Comparison of ENCODE assay signal across 1 cellular context in genomic region chr15:71634820-71635219, GRCh38.
TF ChIP-seq lines count a peak whose summit lies in the region.

No MANE protein-coding gene starts in this region.

TF ChIP-seq in HepG2, 621 proteins besides CTCF, POLR2A, EP300 and RAD21 (continued from another document):
- no peak for TF ChIP-seq NR0B2 (CRISPR knock-in tag; IDR thresholded peaks at IDR 0.05)
- TF ChIP-seq MBNL3 (CRISPR knock-in tag; conservative IDR thresholded peaks at IDR 0.05) = no peak
